ENCODE assay signal across 21 cellular contexts in the genomic region with DNA sequence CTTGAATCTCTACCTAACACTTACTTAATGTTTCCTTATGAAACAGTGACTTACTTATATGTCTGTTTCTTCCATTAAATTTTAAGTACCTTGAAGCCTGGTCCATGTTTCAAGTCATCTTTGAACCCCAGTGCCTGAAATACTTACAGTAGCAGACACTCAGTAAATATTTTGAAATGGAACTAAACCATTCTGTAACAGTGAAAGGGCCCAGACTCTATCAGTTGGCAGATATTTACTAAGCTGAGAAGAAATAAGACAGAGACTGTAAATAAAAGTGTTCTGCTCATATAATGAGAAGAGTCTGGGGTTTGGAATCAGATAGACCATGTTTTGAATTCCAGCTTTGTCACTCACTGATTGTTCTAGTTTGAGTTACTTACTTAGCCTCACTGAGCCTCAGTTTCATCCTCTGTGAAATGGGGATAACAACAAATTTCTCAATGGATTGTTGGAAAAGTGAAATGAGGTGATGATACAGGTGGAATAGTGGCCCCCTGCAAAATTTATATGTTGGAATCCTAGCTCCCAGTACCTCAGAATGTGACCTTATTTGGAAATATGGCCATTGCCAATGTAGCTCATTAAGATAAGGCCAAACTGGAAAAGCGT.
"Had no signal": no experiment of that assay in that cellular context is flagged by ENCODE, and none has a peak within 500 bp of the region (broad histone marks: within the 10 kb centered on the region; RNA-seq: fewer than 3 reads in every experiment).

No MANE protein-coding gene starts in this region.

- H3K27me3 ChIP-seq: heart left ventricle, ovary, suprapubic skin, thyroid gland had no signal

- H3K9me3 ChIP-seq: heart left ventricle, mucosa of descending colon, ovary, suprapubic skin, thyroid gland had no signal

- ATAC-seq: left lobe of liver; mucosa of descending colon; naive thymus-derived CD8-positive, alpha-beta T cell; right cardiac atrium; stimulated activated effector memory CD8-positive, alpha-beta T cell treated with anti-CD3 and anti-CD28 coated beads, Interleukin-12 subunit alpha, Interleukin-12 subunit beta, amount 100 ng/mL, for 72 hours; stimulated activated naive CD8-positive, alpha-beta T cell treated with anti-CD3 and anti-CD28 coated beads, Interleukin-15, Interleukin-2, amounts not matched to agents 100 U/mL and 50 U/mL, for 24 hours had no signal

- FAIRE-seq: endothelial cell of umbilical vein, urothelium cell line had no signal

- H3K36me3 ChIP-seq: heart left ventricle, ovary, suprapubic skin, thyroid gland had no signal

- H3K4me1 ChIP-seq: thyroid gland had no signal

- DNase-seq: effector CD4-positive, alpha-beta T cell; endodermal cell; foreskin melanocyte; heart left ventricle; hypothalamus; islet precursor cell; mammary epithelial cell; mucosa of descending colon; naive thymus-derived CD8-positive, alpha-beta T cell; ovary; right cardiac atrium; stimulated activated CD4-positive, alpha-beta T cell treated with anti-CD3 and anti-CD28 coated beads, Interleukin-4, amount 100 ng/mL, for 1 hour; stimulated activated CD8-positive, alpha-beta memory T cell treated with anti-CD3 and anti-CD28 coated beads, Interleukin-4, amount 100 ng/mL, for 48 hours; stimulated activated naive CD8-positive, alpha-beta T cell treated with anti-CD3 and anti-CD28 coated beads, Interleukin-15, Interleukin-2, amounts not matched to agents 100 U/mL and 50 U/mL, for 24 hours; thyroid gland had no signal

- H3K27ac ChIP-seq: coronary artery, ovary, suprapubic skin, thyroid gland had no signal

- H3K4me3 ChIP-seq: coronary artery, heart left ventricle, mucosa of descending colon, ovary, suprapubic skin, thyroid gland had no signal
